ENCODE assay signal across 18 cellular contexts in genomic region chr21:17668479-17668878, GRCh38. TPM values are rescaled to one million over a fixed set of nuclear protein-coding genes. Genes with fewer than 3 reads are reported as not detected.
A peak's percentile ranks its signal among the peaks of the same experiment; 100 is the strongest.
DNase-seq lines count a peak whose midpoint lies in the region; ATAC-seq, FAIRE-seq and TF ChIP-seq lines count a peak whose summit lies in the region.
"Had no signal": no experiment of that assay in that cellular context is flagged by ENCODE, and none has a peak within 500 bp of the region (broad histone marks: within the 10 kb centered on the region; RNA-seq: fewer than 3 reads in every experiment).

No MANE protein-coding gene starts in this region.

- no peak overlapping the region for H2BK20ac ChIP-seq in H1 (ENCODE audit: low read length)

- no peak overlapping the region for H4K5ac ChIP-seq in H1 (ENCODE audit: insufficient read length, low read depth, low read length)

- no peak overlapping the region for H3K56ac ChIP-seq in H1 (replicated peaks; ENCODE audit: insufficient read length, low read depth, low read length)

- H4K8ac ChIP-seq in H1 (ENCODE audit: extremely low read depth, insufficient read depth, low read length), result no peak overlapping the region
- H4K8ac ChIP-seq in trophoblast cell (ENCODE audit: low read depth, low read length), result no peak overlapping the region

- POLR2A ChIA-PET in HepG2 (lab: Yijun Ruan, JAX), result no interaction called here
- POLR2A ChIA-PET in H1 (lab: Charles Lee; ENCODE audit: partially characterized antibody), result interaction anchor here (0.6 kb wide), 1 partner anchor 254 kb away, joined by 3 read pairs; no protein-coding TSS in a partner anchor

- no TSS peak for BruUV-seq in HepG2 (replicated peaks; lab: Mats Ljungman, UMichigan)

- intact Hi-C loops in HepG2 (cut with micrococcal nuclease; ENCODE audit: unreplicated experiment) (no loop called here), right lobe of liver (cut with DNase I) (no loop called here)

- H2BK120ac ChIP-seq in H1 (replicated peaks; ENCODE audit: low read depth, low read length) (no peak overlapping the region), trophoblast cell (ENCODE audit: insufficient read depth, low read length, poor library complexity) (peak overlapping the region; percentile 97)

- H2AFZ ChIP-seq in HepG2 (ENCODE audit: low read length), result no peak overlapping the region
- H2AFZ ChIP-seq in H1 (ENCODE audit: low read length), result no peak overlapping the region
- no peak overlapping the region for H2AFZ ChIP-seq in trophoblast cell (ENCODE audit: insufficient read depth, low read length, poor library complexity)

- TF ChIP-seq RAD21 in HepG2 (CRISPR knock-in tag; IDR thresholded peaks at IDR 0.05) (no peak), H1 (IDR thresholded peaks at IDR 0.05 in 1 of 2, conservative IDR thresholded peaks at IDR 0.05 in 1 of 2; ENCODE audit: low read depth in 2 of 2, low read length in 2 of 2) (no peak)

- TF ChIP-seq EP300 in HepG2 (IDR thresholded peaks at IDR 0.05; ENCODE audit: low read depth in 2 of 2, low read length in 2 of 2) (no peak), HepG2 (CRISPR knock-in tag; IDR thresholded peaks at IDR 0.05; ENCODE audit: borderline replicate concordance) (no peak), H1 (IDR thresholded peaks at IDR 0.05; ENCODE audit: borderline replicate concordance in 1 of 2, low read depth in 2 of 2, low read length in 2 of 2) (no peak)

- TF ChIP-seq POLR2A in HepG2 (IDR thresholded peaks at IDR 0.05; ENCODE audit: insufficient read depth in 1 of 2, low read depth in 2 of 2, low read length in 2 of 2) (no peak), right lobe of liver (IDR thresholded peaks at IDR 0.05) (no peak), H1 (IDR thresholded peaks at IDR 0.05; ENCODE audit: control extremely low read depth in 1 of 2, low read depth in 2 of 2, low read length in 2 of 2) (no peak)

- 91% methylated on average over 5 of the region's 5 CpGs for WGBS in HepG2 (ENCODE audit: low lambda C conversion rate)
- WGBS in right lobe of liver (ENCODE audit: insufficient coverage, low coverage, low lambda C conversion rate, missing lambda C conversion rate), result 83% methylated on average over 5 of the region's 5 CpGs
- WGBS in H1 (ENCODE audit: extremely low coverage in 1 of 2, insufficient coverage in 1 of 2, insufficient read length in 1 of 2, insufficient replicate concordance in 2 of 2, low coverage in 1 of 2, low lambda C conversion rate in 2 of 2, missing lambda C conversion rate in 1 of 2), 2 experiments, result 66% methylated on average over 5 of the region's 5 CpGs; no CpG with 5 or more reads in 1 of the 2 experiments
- no CpG with 5 or more reads among the region's 5 CpGs for WGBS in trophoblast cell (ENCODE audit: extremely low coverage, insufficient coverage, insufficient read length)

- FAIRE-seq in HepG2 (lab: Jason Lieb, UNC) (no peak), H1 (lab: Jason Lieb, UNC) (no peak)
- FAIRE-seq: GM12891, GM18507 had no signal

- no peak overlapping the region for H3K27ac ChIP-seq in HepG2 (ENCODE audit: extremely low read length, insufficient read depth, low read length)
- no peak overlapping the region for H3K27ac ChIP-seq in right lobe of liver
- H3K27ac ChIP-seq in H1 (ENCODE audit: low read depth, low read length), result no peak overlapping the region
- no peak overlapping the region for H3K27ac ChIP-seq in trophoblast cell (ENCODE audit: low read depth, low read length)

- H2AK5ac ChIP-seq in H1 (ENCODE audit: low read depth, low read length), result no peak overlapping the region
- H2AK5ac ChIP-seq in trophoblast cell (ENCODE audit: low read length), result peak overlapping the region; percentile 93

- H3K23ac ChIP-seq in H1 (ENCODE audit: insufficient read length), result no peak overlapping the region
- no peak overlapping the region for H3K23ac ChIP-seq in trophoblast cell (ENCODE audit: low read length)

- in situ Hi-C loops in HepG2 (cut with HindIII; ENCODE audit: extremely low pct_ligation_motif_present, low pct_unique_long_range_greater_than_20kb), result no loop called here

- H4K20me1 ChIP-seq in HepG2 (ENCODE audit: insufficient read depth, low read length) (no peaks in the 10 kb centered on the region), H1 (replicated peaks in 1 of 2; ENCODE audit: control insufficient read depth in 1 of 2, insufficient read depth in 2 of 2, low read length in 2 of 2) (no peaks in the 10 kb centered on the region)

- H3K4me3 ChIP-seq in HepG2 (replicated peaks in 1 of 3; ENCODE audit: insufficient read depth in 1 of 3, low read depth in 2 of 3, low read length in 3 of 3), result no peak overlapping the region
- H3K4me3 ChIP-seq in right lobe of liver, result no peak overlapping the region
- no peak overlapping the region for H3K4me3 ChIP-seq in H1 (ENCODE audit: extremely low read depth in 1 of 4, insufficient read depth in 2 of 4, low read depth in 3 of 4, low read length in 4 of 4)
- no peak overlapping the region for H3K4me3 ChIP-seq in trophoblast cell (ENCODE audit: low read depth, low read length)

- H3K14ac ChIP-seq in H1 (ENCODE audit: insufficient read length), result no peak overlapping the region
- no peak overlapping the region for H3K14ac ChIP-seq in trophoblast cell (ENCODE audit: low read length)

- H3K4me1 ChIP-seq in HepG2 (ENCODE audit: insufficient read depth, low read length) (peaks cover 9% of the 10 kb centered on the region), right lobe of liver (no peaks in the 10 kb centered on the region), H1 (replicated peaks in 1 of 4; ENCODE audit: control insufficient read depth in 3 of 4, insufficient read depth in 4 of 4, low read length in 3 of 4) (peaks cover 0 to 13% (median 7%) of the 10 kb centered on the region in 4 experiments; a peak in 5 of 7 replicates), trophoblast cell (ENCODE audit: control insufficient read depth in 1 of 2, insufficient read depth in 2 of 2, low read length in 2 of 2) (peaks cover 16 to 17% of the 10 kb centered on the region in 2 experiments)

- no peaks in the 10 kb centered on the region for H3K79me2 ChIP-seq in HepG2 (ENCODE audit: insufficient read depth, low read length)
- no peaks in the 10 kb centered on the region for H3K79me2 ChIP-seq in H1 (ENCODE audit: control insufficient read depth in 1 of 2, insufficient read depth in 2 of 2, low read length in 2 of 2)
- peaks cover 4% of the 10 kb centered on the region for H3K79me2 ChIP-seq in trophoblast cell (ENCODE audit: control insufficient read depth, insufficient read depth, low read length, poor library complexity)

- H3K9me3 ChIP-seq in HepG2 (ENCODE audit: low read length), result no peaks in the 10 kb centered on the region
- no peaks in the 10 kb centered on the region for H3K9me3 ChIP-seq in right lobe of liver
- no peaks in the 10 kb centered on the region; a peak in 1 of 4 replicates for H3K9me3 ChIP-seq in H1 (ENCODE audit: insufficient read depth in 2 of 2, low read depth in 1 of 2, low read length in 1 of 2)
- H3K9me3 ChIP-seq in trophoblast cell (ENCODE audit: insufficient read depth, low read depth, low read length), result no peaks in the 10 kb centered on the region

- H4K12ac ChIP-seq in trophoblast cell (ENCODE audit: low read depth, low read length), result no peak overlapping the region

- H3K27me3 ChIP-seq in HepG2 (ENCODE audit: control insufficient read depth in 1 of 2, insufficient read depth in 2 of 2, low read length in 2 of 2) (no peaks in the 10 kb centered on the region; a peak in 1 of 5 replicates), right lobe of liver (no peaks in the 10 kb centered on the region), H1 (replicated peaks in 1 of 4; ENCODE audit: control insufficient read depth in 3 of 4, extremely low read depth in 1 of 4, insufficient read depth in 3 of 4, low read length in 3 of 4) (peaks cover 0 to 19% (median 9%) of the 10 kb centered on the region in 4 experiments; a peak in 6 of 7 replicates), trophoblast cell (ENCODE audit: insufficient read depth, low read length) (no peaks in the 10 kb centered on the region)

- DNase-seq in HepG2 (ENCODE audit: low spot score), result no peak
- DNase-seq in right lobe of liver, result no peak
- no peak for DNase-seq in H1 (ENCODE audit: low read depth in 1 of 2, low spot score in 2 of 2)
- no peak for DNase-seq in trophoblast cell
- DNase-seq in omental fat pad (ENCODE audit: low spot score), result no peak
- DNase-seq: C1 segment of cervical spinal cord; Calu3; CD4-positive, alpha-beta memory T cell; COR-L47; DMS53; DMS79 treated with DMSO at 0.1 percent for 48 hours; GF-D8; GOT3; H7; HCEC 1CT had no signal

- H3K23me2 ChIP-seq in H1 (ENCODE audit: low read depth, low read length), result no peaks in the 10 kb centered on the region

- H3K18ac ChIP-seq in H1 (ENCODE audit: extremely low read depth, low read length) (no peak overlapping the region), trophoblast cell (ENCODE audit: low read length) (no peak overlapping the region)

- H3K36me3 ChIP-seq in HepG2 (replicated peaks in 1 of 2; ENCODE audit: control insufficient read depth in 1 of 2, insufficient read depth in 2 of 2, low read length in 2 of 2) (no peaks in the 10 kb centered on the region), right lobe of liver (no peaks in the 10 kb centered on the region), H1 (ENCODE audit: control insufficient read depth in 2 of 4, insufficient read depth in 4 of 4, low read length in 3 of 4) (no peaks in the 10 kb centered on the region), trophoblast cell (ENCODE audit: control insufficient read depth in 1 of 2, insufficient read depth in 2 of 2, low read length in 2 of 2) (no peaks in the 10 kb centered on the region)

- no peak for TF ChIP-seq CTCF in HepG2 (CRISPR knock-in tag; IDR thresholded peaks at IDR 0.05)
- TF ChIP-seq CTCF in right lobe of liver (IDR thresholded peaks at IDR 0.05), result no peak
- no peak for TF ChIP-seq CTCF in H1 (IDR thresholded peaks at IDR 0.05; ENCODE audit: control extremely low read depth in 1 of 3, insufficient read depth in 1 of 3, low read depth in 1 of 3, low read length in 3 of 3)
- no peak for TF ChIP-seq CTCF in omental fat pad (IDR thresholded peaks at IDR 0.05)

- H3K4ac ChIP-seq in H1 (replicated peaks; ENCODE audit: insufficient read length, low read depth, low read length) (no peak overlapping the region), trophoblast cell (ENCODE audit: low read depth, low read length) (no peak overlapping the region)

- H3K9ac ChIP-seq in HepG2 (ENCODE audit: insufficient read depth, low read depth, low read length), result no peak overlapping the region
- no peak overlapping the region for H3K9ac ChIP-seq in H1 (replicated peaks in 1 of 4; ENCODE audit: extremely low read depth in 1 of 4, low read depth in 3 of 4, low read length in 3 of 4)
- no peak overlapping the region for H3K9ac ChIP-seq in trophoblast cell (ENCODE audit: low read length)

- H3K4me2 ChIP-seq in HepG2 (ENCODE audit: low read depth, low read length) (no peak overlapping the region), H1 (ENCODE audit: insufficient read depth in 1 of 2, low read depth in 2 of 2, low read length in 2 of 2) (no peak overlapping the region), trophoblast cell (ENCODE audit: low read length) (no peak overlapping the region)

- no peak overlapping the region for H4K91ac ChIP-seq in H1 (replicated peaks; ENCODE audit: insufficient read length, low read length)
- peak overlapping the region; percentile 81 for H4K91ac ChIP-seq in trophoblast cell (ENCODE audit: low read depth, low read length)

- no peak for ATAC-seq in HepG2
- ATAC-seq in right lobe of liver, result no peak
- no peak for ATAC-seq in HG03196 (IDR thresholded peaks at IDR 0.05; ENCODE audit: unreplicated experiment)
- ATAC-seq in omental fat pad (ENCODE audit: low FRiP score), result no peak

- H2BK5ac ChIP-seq in H1 (ENCODE audit: low read depth, low read length) (no peak overlapping the region), trophoblast cell (ENCODE audit: low read depth, low read length, poor library complexity) (no peak overlapping the region)

- H2BK15ac ChIP-seq in H1 (ENCODE audit: low read length), result no peak overlapping the region

- H3K79me1 ChIP-seq in H1 (ENCODE audit: low read depth, low read length) (no peaks in the 10 kb centered on the region), trophoblast cell (ENCODE audit: low read length) (peaks cover 24% of the 10 kb centered on the region)

- no peak overlapping the region for H2BK12ac ChIP-seq in H1 (ENCODE audit: low read depth, low read length)
- H2BK12ac ChIP-seq in trophoblast cell (ENCODE audit: low read length), result peak overlapping the region; percentile 81

- CTCF ChIA-PET in HepG2 (lab: Yijun Ruan, JAX; ENCODE audit: low intra/inter-chr PET ratio, low total read pairs), result no interaction called here
- CTCF ChIA-PET in H1 (lab: Charles Lee; ENCODE audit: partially characterized antibody), result interaction anchor here (0.7 to 3.4 kb wide), 2 partner anchors 10 to 35 kb away, joined by 4 to 10 read pairs; no protein-coding TSS in a partner anchor

RNA-seq across cellular contexts. Expression of gene BTG3, which starts 55.8 kb away (rescaled TPM):
- total RNA-seq in HepG2 (2016; rRNA removed; fragmentation: Illumina TruSeq; extraction: Trizol) (11.6 and 13.9 TPM in 2 replicates), right lobe of liver (10 to 100 TPM in 2 of 6 experiments, 1 to 10 TPM in 4; 1.1 to 14.3 (median 5.6) TPM), omental fat pad (10 to 100 TPM; 39.4 to 60.9 (median 43.6) TPM)
- total RNA-seq in HepG2 (2016; cell fraction: cytosol; rRNA removed; fragmentation: Illumina TruSeq; extraction: Trizol; ENCODE audit: low read depth), result 2.6 and 3.3 TPM in 2 replicates
- 14.2 and 15.8 TPM in 2 replicates for total RNA-seq in HepG2 (2016; cell fraction: insoluble cytoplasmic fraction; rRNA removed; fragmentation: Illumina TruSeq; extraction: Trizol)
- 5.4 and 6.1 TPM in 2 replicates for total RNA-seq in HepG2 (2016; cell fraction: membrane; rRNA removed; fragmentation: Illumina TruSeq; extraction: Trizol)
- total RNA-seq in HepG2 (2016; cell fraction: nucleus; rRNA removed; fragmentation: Illumina TruSeq; extraction: Trizol), result 28.7 and 34.0 TPM in 2 replicates
- polyA plus RNA-seq in HepG2 (2011; rRNA removed) (22.5 and 27.4 TPM in 2 replicates), H1 (2011; rRNA removed) (7.6 and 13.6 TPM in 2 replicates)
- 11.5 and 19.2 TPM in 2 replicates for polyA plus RNA-seq in HepG2 (2011; cell fraction: cytosol; rRNA removed)
- 12.4 and 14.1 TPM in 2 replicates for polyA plus RNA-seq in HepG2 (2011; cell fraction: nucleus; rRNA removed)
- 42.9 and 43.4 TPM in 2 replicates for polyA plus RNA-seq in HepG2 (2012)
- polyA plus RNA-seq in HepG2 (2016; cell fraction: cytosol; fragmentation: Illumina TruSeq; extraction: Trizol; ENCODE audit: low read depth), result 2.5 and 3.0 TPM in 2 replicates
- 20.7 and 21.3 TPM in 2 replicates for polyA plus RNA-seq in HepG2 (2016; cell fraction: insoluble cytoplasmic fraction; fragmentation: Illumina TruSeq; extraction: Trizol; ENCODE audit: low read depth)
- 4.3 and 4.4 TPM in 2 replicates for polyA plus RNA-seq in HepG2 (2016; cell fraction: membrane; fragmentation: Illumina TruSeq; extraction: Trizol; ENCODE audit: low read depth)
- 26.5 and 30.1 TPM in 2 replicates for polyA plus RNA-seq in HepG2 (2016; cell fraction: nucleus; fragmentation: Illumina TruSeq; extraction: Trizol; ENCODE audit: insufficient read depth, low read depth)
- polyA minus RNA-seq in HepG2 (2011; rRNA and poly(A)+ RNA removed; ENCODE audit: low replicate concordance), result 3.9 and 11.3 TPM in 2 replicates
- polyA minus RNA-seq in HepG2 (2011; cell fraction: cytosol; rRNA and poly(A)+ RNA removed), result 9.0 and 9.1 TPM in 2 replicates
- polyA minus RNA-seq in HepG2 (2011; cell fraction: nucleus; rRNA and poly(A)+ RNA removed), result 42.6 and 51.3 TPM in 2 replicates
- total RNA-seq in H1 (2021; fragmentation: NEBNext Ultra II Directional; extraction: Animal tissue kit (Norgen Biotek cat#: 25700)), result 21.6 and 25.9 TPM in 2 replicates
- polyA plus RNA-seq in H1 (2011; cell fraction: cytosol; rRNA removed), result 15.9 TPM
- 6.0 TPM for polyA plus RNA-seq in H1 (2011; cell fraction: nucleus; rRNA removed)
- 15.1 to 21.7 TPM (median 16.0 TPM) in 4 replicates for polyA plus RNA-seq in H1 (2012, experiment 1 of 2)
- 4.5 TPM for polyA plus RNA-seq in H1 (2012, experiment 2 of 2)
- 23.3 TPM for polyA plus RNA-seq in H1 (2013, experiment 1 of 2)
- 25.1 TPM for polyA plus RNA-seq in H1 (2013, experiment 2 of 2)
- 9.7 and 10.2 TPM in 2 replicates for polyA minus RNA-seq in H1 (2011; rRNA and poly(A)+ RNA removed)
- 19.7 TPM for polyA minus RNA-seq in H1 (2011; cell fraction: cytosol; rRNA and poly(A)+ RNA removed)
- 36.6 TPM for polyA minus RNA-seq in H1 (2011; cell fraction: nucleus; rRNA and poly(A)+ RNA removed)
- polyA plus RNA-seq in trophoblast cell (2013), result 93.4 and 94.2 TPM in 2 replicates

Comparison
In these comparisons a context has a peak if more than half of its experiments do, and no peak if none do; other contexts are left out.
1. Of the 41 proteins assayed by ChIP-seq in both HepG2 and H1: peak only in HepG2: none; only in H1: MAFK; in both: CEBPB; in neither: 39.